In genomic region chr13:73740681-73741080, GRCh38 we compare ENCODE assay signal across 14 cellular contexts.
DNase-seq lines count a peak whose midpoint lies in the region; ATAC-seq and TF ChIP-seq lines count a peak whose summit lies in the region.
"Had no signal": no experiment of that assay in that cellular context is flagged by ENCODE, and none has a peak within 500 bp of the region (broad histone marks: within the 10 kb centered on the region; RNA-seq: fewer than 3 reads in every experiment).

No MANE protein-coding gene starts in this region.

- CTCF ChIA-PET in CD4-positive, alpha-beta T cell (lab: Charles Lee): interaction anchor here (0.9 kb wide), 1 partner anchor 27 kb away, joined by 3 read pairs; no protein-coding TSS in a partner anchor

- no peaks in the 10 kb centered on the region for H3K9me3 ChIP-seq in CD4-positive, alpha-beta T cell (ENCODE audit: control insufficient read depth, low read length)

- no peaks in the 10 kb centered on the region for H3K9me3 Mint-ChIP-seq in CD4-positive, alpha-beta T cell
- no peaks in the 10 kb centered on the region for H3K9me3 Mint-ChIP-seq in activated naive CD8-positive, alpha-beta T cell treated with anti-CD3 and anti-CD28 coated beads, Interleukin-2, amount 10 ng/mL, durations not matched to agents 7 days and 5 days
- H3K9me3 Mint-ChIP-seq: central memory CD8-positive, alpha-beta T cell had no signal

- peak overlapping the region; percentile 25 to 41 for H3K4me3 ChIP-seq in foreskin fibroblast (ENCODE audit: low read depth in 1 of 2, low read length in 2 of 2)
- peak overlapping the region; percentile 24 for H3K4me3 ChIP-seq in rectal smooth muscle tissue (ENCODE audit: low read length)

- no peak overlapping the region for H3K27ac ChIP-seq in CD4-positive, alpha-beta T cell (ENCODE audit: low read depth, low read length)
- no peak overlapping the region for H3K27ac ChIP-seq in rectal smooth muscle tissue (ENCODE audit: low read depth, low read length)

- H3K27me3 ChIP-seq in CD4-positive, alpha-beta T cell (ENCODE audit: control insufficient read depth, insufficient read depth, low read length): no peaks in the 10 kb centered on the region
- no peaks in the 10 kb centered on the region for H3K27me3 ChIP-seq in rectal smooth muscle tissue (ENCODE audit: control insufficient read depth, insufficient read depth, low read length)

- intact Hi-C loops in CD4-positive, alpha-beta T cell (cut with DNase I, micrococcal nuclease): no loop called here

- DNase-seq in CD4-positive, alpha-beta T cell: no peak
- DNase-seq in activated naive CD8-positive, alpha-beta T cell treated with anti-CD3 and anti-CD28 coated beads, Interleukin-2, amount 10 ng/mL, durations not matched to agents 7 days and 5 days: no peak
- DNase-seq in foreskin fibroblast (peak; percentile 14 to 52), NOMO-1 treated with dmso at 0.1 percent for 144 hours (lab: John Stamatoyannopoulos, UW; ENCODE audit: unreplicated experiment) (no peak), NCI-H1694 treated with DMSO at 0.1 percent for 48 hours (lab: John Stamatoyannopoulos, UW) (no peak), NCI-H510A treated with DMSO at 0.1 percent for 48 hours (lab: John Stamatoyannopoulos, UW) (no peak)
- DNase-seq: Calu3, left colon, NCI-H1048, NCI-H69, SHP77 treated with DMSO at 0.1 percent for 48 hours had no signal

- H3K4me1 ChIP-seq in rectal smooth muscle tissue (ENCODE audit: control insufficient read depth, insufficient read depth, low read length): peaks cover 3% of the 10 kb centered on the region

- peak overlapping the region; percentile 74 for H3K27ac Mint-ChIP-seq in CD4-positive, alpha-beta T cell
- H3K27ac Mint-ChIP-seq in activated naive CD8-positive, alpha-beta T cell treated with anti-CD3 and anti-CD28 coated beads, Interleukin-2, amount 10 ng/mL, durations not matched to agents 7 days and 5 days: peak overlapping the region; percentile 35

- no peak for TF ChIP-seq CTCF in CD4-positive, alpha-beta T cell (IDR thresholded peaks at IDR 0.05)
- TF ChIP-seq CTCF in foreskin fibroblast (IDR thresholded peaks at IDR 0.05; ENCODE audit: low read depth, low read length): no peak

- peaks cover 55% of the 10 kb centered on the region for H3K4me1 Mint-ChIP-seq in CD4-positive, alpha-beta T cell (ENCODE audit: low read depth)
- H3K4me1 Mint-ChIP-seq in activated naive CD8-positive, alpha-beta T cell treated with anti-CD3 and anti-CD28 coated beads, Interleukin-2, amount 10 ng/mL, durations not matched to agents 7 days and 5 days: peaks cover 22% of the 10 kb centered on the region

- POLR2A ChIA-PET in CD4-positive, alpha-beta T cell (lab: Charles Lee): interaction anchor here (1.0 to 1.3 kb wide), 2 partner anchors 13 to 25 kb away, joined by 3 to 9 read pairs; no protein-coding TSS in a partner anchor
- POLR2A ChIA-PET in activated naive CD8-positive, alpha-beta T cell treated with anti-CD3 and anti-CD28 coated beads, Interleukin-2, amount 10 ng/mL, durations not matched to agents 7 days and 5 days (lab: Charles Lee): no interaction called here

- ATAC-seq in CD4-positive, alpha-beta T cell (ENCODE audit: poor library complexity): no peak
- ATAC-seq in activated naive CD8-positive, alpha-beta T cell treated with anti-CD3 and anti-CD28 coated beads, Interleukin-2, amount 10 ng/mL, durations not matched to agents 7 days and 5 days (ENCODE audit: low read depth): no peak
- ATAC-seq in GM21447 (IDR thresholded peaks at IDR 0.05; ENCODE audit: unreplicated experiment): no peak
- ATAC-seq: left colon had no signal

- H3K4me3 Mint-ChIP-seq in CD4-positive, alpha-beta T cell: peak overlapping the region; percentile 71
- peak overlapping the region; percentile 67 for H3K4me3 Mint-ChIP-seq in activated naive CD8-positive, alpha-beta T cell treated with anti-CD3 and anti-CD28 coated beads, Interleukin-2, amount 10 ng/mL, durations not matched to agents 7 days and 5 days
- H3K4me3 Mint-ChIP-seq: central memory CD8-positive, alpha-beta T cell had no signal

- H3K36me3 Mint-ChIP-seq in CD4-positive, alpha-beta T cell (ENCODE audit: low read depth): peaks cover 33% of the 10 kb centered on the region
- H3K36me3 Mint-ChIP-seq in activated naive CD8-positive, alpha-beta T cell treated with anti-CD3 and anti-CD28 coated beads, Interleukin-2, amount 10 ng/mL, durations not matched to agents 7 days and 5 days: peaks cover 9% of the 10 kb centered on the region

- H3K9ac ChIP-seq in rectal smooth muscle tissue (ENCODE audit: low read length): no peak overlapping the region

- H3K27me3 Mint-ChIP-seq in CD4-positive, alpha-beta T cell: no peaks in the 10 kb centered on the region
- no peaks in the 10 kb centered on the region for H3K27me3 Mint-ChIP-seq in activated naive CD8-positive, alpha-beta T cell treated with anti-CD3 and anti-CD28 coated beads, Interleukin-2, amount 10 ng/mL, durations not matched to agents 7 days and 5 days
- H3K27me3 Mint-ChIP-seq: central memory CD8-positive, alpha-beta T cell had no signal

- H3K36me3 ChIP-seq in rectal smooth muscle tissue (ENCODE audit: control insufficient read depth, insufficient read depth, low read length): no peaks in the 10 kb centered on the region

Comparison
In these comparisons a context has a peak if more than half of its experiments do, and no peak if none do; other contexts are left out.
1. DNase-seq: peak in foreskin fibroblast (2 of 2); none in CD4-positive, alpha-beta T cell (0 of 10), activated naive CD8-positive, alpha-beta T cell treated with anti-CD3 and anti-CD28 coated beads, Interleukin-2, amount 10 ng/mL, durations not matched to agents 7 days and 5 days (single experiment), NOMO-1 treated with dmso at 0.1 percent for 144 hours (single experiment), NCI-H1694 treated with DMSO at 0.1 percent for 48 hours (single experiment) and NCI-H510A treated with DMSO at 0.1 percent for 48 hours (single experiment).